ENCODE assay signal across 8 cellular contexts in the genomic region with DNA sequence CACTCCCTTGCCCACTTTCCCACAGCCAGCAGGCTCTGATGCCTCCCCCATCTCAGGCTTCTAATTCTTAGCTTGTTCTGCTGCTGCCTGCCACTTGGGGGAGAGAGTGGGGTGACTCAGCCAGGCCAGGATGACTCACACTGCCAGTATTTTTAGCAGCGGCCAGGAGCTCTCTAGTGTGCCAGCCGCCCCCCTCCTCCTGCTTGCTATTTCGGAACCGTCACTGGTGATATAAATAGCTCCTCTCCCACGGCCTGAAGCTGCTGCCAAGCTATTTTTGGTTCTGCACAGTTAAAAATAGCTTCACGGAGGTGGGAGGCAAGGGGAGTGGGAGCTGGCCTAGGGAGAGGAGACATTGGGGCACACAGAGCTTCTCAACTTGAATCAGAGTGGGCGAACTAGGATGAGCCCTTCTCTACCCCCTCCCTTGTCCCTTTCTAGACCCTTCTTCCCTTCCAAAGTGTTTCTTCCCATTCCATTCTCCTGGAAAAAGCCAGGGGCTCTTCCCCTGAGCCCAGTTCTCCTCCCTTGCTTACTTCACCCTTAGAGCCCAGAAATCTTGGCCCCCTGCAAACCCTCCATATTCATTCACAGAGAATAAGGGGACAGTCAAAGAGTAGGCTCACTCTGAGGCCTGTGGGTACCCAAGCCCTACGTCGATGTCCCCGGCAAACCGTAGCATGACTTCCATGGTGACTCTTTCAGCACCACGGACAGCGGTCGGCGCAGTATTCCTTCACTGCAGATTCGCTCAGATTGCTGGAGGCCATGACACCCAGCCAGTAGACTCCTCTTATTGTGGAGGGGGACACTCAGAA. TPM values are rescaled to one million over a fixed set of nuclear protein-coding genes. Genes with fewer than 3 reads are reported as not detected.
A peak's percentile ranks its signal among the peaks of the same experiment; 100 is the strongest.
DNase-seq lines count a peak whose midpoint lies in the region; ATAC-seq and TF ChIP-seq lines count a peak whose summit lies in the region.

No MANE protein-coding gene starts in this region.

- no peaks in the 10 kb centered on the region for H3K36me3 ChIP-seq in BE2C
- no peaks in the 10 kb centered on the region for H3K36me3 ChIP-seq in HEK293 (ENCODE audit: control insufficient read depth in 2 of 2, insufficient read depth in 1 of 2, low read length in 2 of 2)
- no peaks in the 10 kb centered on the region for H3K36me3 ChIP-seq in effector memory CD4-positive, alpha-beta T cell (ENCODE audit: control insufficient read depth, insufficient read depth, low read length)
- no peaks in the 10 kb centered on the region for H3K36me3 ChIP-seq in mesendoderm (ENCODE audit: control insufficient read depth, insufficient read depth, low read length)

- H3K9me3 ChIP-seq in BE2C (no peaks in the 10 kb centered on the region), HEK293 (ENCODE audit: control insufficient read depth, insufficient read depth, low read depth, low read length) (no peaks in the 10 kb centered on the region)
- H3K9me3 ChIP-seq in effector memory CD4-positive, alpha-beta T cell (ENCODE audit: control insufficient read depth, low read length), result no peaks in the 10 kb centered on the region

- no peak overlapping the region for H3K9ac ChIP-seq in mesendoderm (ENCODE audit: low read length)

- POLR2A ChIA-PET in HEK293 (lab: Yijun Ruan, JAX), result interaction anchor here (0.5 to 1.5 kb wide), 3 partner anchors 9 to 102 kb away, joined by 3 to 6 read pairs (median 3); a partner anchor contains a TSS
- POLR2A ChIA-PET in activated CD8-positive, alpha-beta T cell treated with anti-CD3 and anti-CD28 coated beads, Interleukin-2, amount 10 ng/mL, durations not matched to agents 7 days and 5 days (lab: Charles Lee), result interaction anchor here (2.5 kb wide), 1 partner anchor 20 kb away, joined by 10 read pairs; a partner anchor contains a TSS

- no peak overlapping the region for H4K5ac ChIP-seq in mesendoderm (ENCODE audit: low read length)

- no peaks in the 10 kb centered on the region for H3K36me3 Mint-ChIP-seq in activated CD8-positive, alpha-beta T cell treated with anti-CD3 and anti-CD28 coated beads, Interleukin-2, amount 10 ng/mL, durations not matched to agents 7 days and 5 days (ENCODE audit: low read depth)

- peaks cover 37% of the 10 kb centered on the region for H3K27me3 Mint-ChIP-seq in activated CD8-positive, alpha-beta T cell treated with anti-CD3 and anti-CD28 coated beads, Interleukin-2, amount 10 ng/mL, durations not matched to agents 7 days and 5 days (ENCODE audit: low read depth)

- H2BK120ac ChIP-seq in mesendoderm (ENCODE audit: low read depth, low read length), result no peak overlapping the region

- no peak overlapping the region for H2AK5ac ChIP-seq in mesendoderm (ENCODE audit: low read length)

- DNase-seq in BE2C (peak; percentile 82), NOMO-1 (lab: John Stamatoyannopoulos, UW; ENCODE audit: unreplicated experiment in 2 of 2) (peak; percentile 79 to 90), mesendoderm (peak; percentile 92)
- DNase-seq in activated CD8-positive, alpha-beta T cell treated with anti-CD3 and anti-CD28 coated beads, Interleukin-2, amount 10 ng/mL, durations not matched to agents 7 days and 5 days, result peak; percentile 82
- DNase-seq in effector memory CD4-positive, alpha-beta T cell, result peak in 2 of 3 donors; percentile 13 to 24
- DNase-seq in stimulated activated CD8-positive, alpha-beta memory T cell treated with anti-CD3 and anti-CD28 coated beads, Interleukin-4, amount 100 ng/mL, for 24 hours (ENCODE audit: low read depth), result peak; percentile 52

- H3K23ac ChIP-seq in mesendoderm (ENCODE audit: low read length), result no peak overlapping the region

- no peak overlapping the region for H4K8ac ChIP-seq in mesendoderm (ENCODE audit: low read depth, low read length)

- WGBS in mesendoderm (ENCODE audit: extremely low coverage, insufficient coverage, low lambda C conversion rate), result no CpG with 5 or more reads among the region's 16 CpGs

- ATAC-seq in activated CD8-positive, alpha-beta T cell treated with anti-CD3 and anti-CD28 coated beads, Interleukin-2, amount 10 ng/mL, durations not matched to agents 7 days and 5 days, result peak; percentile 58
- ATAC-seq in GM18909 (IDR thresholded peaks at IDR 0.05; ENCODE audit: poor library complexity, unreplicated experiment), result no peak

- H3K27ac ChIP-seq in HEK293 (ENCODE audit: extremely low read depth, low read depth, low read length) (no peak overlapping the region), mesendoderm (ENCODE audit: low read depth, low read length) (no peak overlapping the region)
- H3K27ac ChIP-seq in effector memory CD4-positive, alpha-beta T cell (ENCODE audit: insufficient read depth, low read length, poor library complexity, severe bottlenecking), result no peak overlapping the region

- H3K27ac Mint-ChIP-seq in activated CD8-positive, alpha-beta T cell treated with anti-CD3 and anti-CD28 coated beads, Interleukin-2, amount 10 ng/mL, durations not matched to agents 7 days and 5 days, result no peak overlapping the region

- no peak overlapping the region for H3K4me2 ChIP-seq in mesendoderm (ENCODE audit: low read length)

- no peaks in the 10 kb centered on the region for H3K79me2 ChIP-seq in mesendoderm (ENCODE audit: control insufficient read depth, insufficient read depth, low read length)

- H3K4me3 Mint-ChIP-seq in activated CD8-positive, alpha-beta T cell treated with anti-CD3 and anti-CD28 coated beads, Interleukin-2, amount 10 ng/mL, durations not matched to agents 7 days and 5 days, result no peak overlapping the region

- H3K18ac ChIP-seq in mesendoderm (ENCODE audit: low read length), result no peak overlapping the region

- H3K4me3 ChIP-seq in BE2C (ENCODE audit: low read depth, low read length), result no peak overlapping the region
- H3K4me3 ChIP-seq in HEK293 (ENCODE audit: low read depth, low read length), result no peak overlapping the region
- no peak overlapping the region for H3K4me3 ChIP-seq in effector memory CD4-positive, alpha-beta T cell (ENCODE audit: insufficient read depth, low read depth, low read length, poor library complexity, severe bottlenecking)
- no peak overlapping the region for H3K4me3 ChIP-seq in mesendoderm (ENCODE audit: low read length)

- H3K4me1 ChIP-seq in BE2C (peaks cover 4% of the 10 kb centered on the region), HEK293 (ENCODE audit: control insufficient read depth, insufficient read depth, low read length) (no peaks in the 10 kb centered on the region), mesendoderm (ENCODE audit: control insufficient read depth, low read depth, low read length) (peaks cover 2% of the 10 kb centered on the region)
- no peaks in the 10 kb centered on the region for H3K4me1 ChIP-seq in effector memory CD4-positive, alpha-beta T cell (ENCODE audit: control insufficient read depth, insufficient read depth, low read length, poor library complexity, severe bottlenecking)

- no peak overlapping the region for H2BK5ac ChIP-seq in mesendoderm (ENCODE audit: low read length)

- H3K4ac ChIP-seq in mesendoderm (ENCODE audit: low read depth, low read length), result no peak overlapping the region

- H3K56ac ChIP-seq in mesendoderm (ENCODE audit: low read length), result no peak overlapping the region

- peaks cover 13% of the 10 kb centered on the region for H3K4me1 Mint-ChIP-seq in activated CD8-positive, alpha-beta T cell treated with anti-CD3 and anti-CD28 coated beads, Interleukin-2, amount 10 ng/mL, durations not matched to agents 7 days and 5 days (ENCODE audit: low read depth)

- CTCF ChIA-PET in HEK293 (lab: Yijun Ruan, JAX), result interaction anchor here (0.7 to 4.0 kb wide), 16 partner anchors 9 to 291 kb away, joined by 3 to 50 read pairs (median 3); no protein-coding TSS in a partner anchor
- CTCF ChIA-PET in activated CD8-positive, alpha-beta T cell treated with anti-CD3 and anti-CD28 coated beads, Interleukin-2, amount 10 ng/mL, durations not matched to agents 7 days and 5 days (lab: Charles Lee), result interaction anchor here (0.7 to 2.3 kb wide), 12 partner anchors 8 to 261 kb away, joined by 3 to 27 read pairs (median 4); a partner anchor contains a TSS

- TF ChIP-seq CTCF in BE2C (IDR thresholded peaks at IDR 0.05; ENCODE audit: low read depth, low read length) (peak; percentile 67), HEK293 (tag by site-specific recombination; IDR thresholded peaks at IDR 0.05) (no peak)

- peaks cover 5% of the 10 kb centered on the region for H3K9me3 Mint-ChIP-seq in activated CD8-positive, alpha-beta T cell treated with anti-CD3 and anti-CD28 coated beads, Interleukin-2, amount 10 ng/mL, durations not matched to agents 7 days and 5 days (ENCODE audit: insufficient read depth)

- no peaks in the 10 kb centered on the region for H3K79me1 ChIP-seq in mesendoderm (ENCODE audit: low read length)

- no peak overlapping the region for H2BK15ac ChIP-seq in mesendoderm (replicated peaks; ENCODE audit: low read depth)

- H3K27me3 ChIP-seq in BE2C (peaks cover 27% of the 10 kb centered on the region), mesendoderm (ENCODE audit: insufficient read depth, low read length, poor library complexity) (peaks cover 22% of the 10 kb centered on the region)
- peaks cover 7% of the 10 kb centered on the region for H3K27me3 ChIP-seq in effector memory CD4-positive, alpha-beta T cell (replicated peaks; ENCODE audit: control insufficient read depth, insufficient read depth, low read length, poor library complexity, severe bottlenecking)

RNA-seq across cellular contexts. Expression of a gene that starts 2.5 kb away (rescaled TPM):
- polyA plus RNA-seq in BE2C (2012; ENCODE audit: insufficient read depth, insufficient read length, low read depth), result not detected
- total RNA-seq in activated CD8-positive, alpha-beta T cell treated with anti-CD3 and anti-CD28 coated beads, Interleukin-2, amount 10 ng/mL, durations not matched to agents 7 days and 5 days, result under 1 TPM; 0.18 to 0.34 TPM
- polyA plus RNA-seq in mesendoderm (2013, experiment 1 of 2), result 0.51 TPM
- polyA plus RNA-seq in mesendoderm (2013, experiment 2 of 2), result 0.32 TPM

RNA-seq across cellular contexts. Expression of a gene that starts 20.3 kb away (rescaled TPM):
- 97.6 TPM for polyA plus RNA-seq in BE2C (2012; ENCODE audit: insufficient read depth, insufficient read length, low read depth)
- 100 to 1,000 TPM in 1 of 2 experiments, 10 to 100 TPM in 1; 93.7 to 100 TPM for total RNA-seq in activated CD8-positive, alpha-beta T cell treated with anti-CD3 and anti-CD28 coated beads, Interleukin-2, amount 10 ng/mL, durations not matched to agents 7 days and 5 days
- 214 TPM for polyA plus RNA-seq in mesendoderm (2013, experiment 1 of 2)
- polyA plus RNA-seq in mesendoderm (2013, experiment 2 of 2), result 214 TPM

RNA-seq across cellular contexts. Expression of a gene that starts 46.8 kb away (rescaled TPM):
- 11.9 TPM for polyA plus RNA-seq in BE2C (2012; ENCODE audit: insufficient read depth, insufficient read length, low read depth)
- 10 to 100 TPM; 10.0 to 11.1 TPM for total RNA-seq in activated CD8-positive, alpha-beta T cell treated with anti-CD3 and anti-CD28 coated beads, Interleukin-2, amount 10 ng/mL, durations not matched to agents 7 days and 5 days
- polyA plus RNA-seq in mesendoderm (2013, experiment 1 of 2), result 28.3 TPM
- polyA plus RNA-seq in mesendoderm (2013, experiment 2 of 2), result 29.0 TPM

RNA-seq across cellular contexts. Expression of a gene that starts 48.3 kb away (rescaled TPM):
- 8.1 TPM for polyA plus RNA-seq in BE2C (2012; ENCODE audit: insufficient read depth, insufficient read length, low read depth)
- total RNA-seq in activated CD8-positive, alpha-beta T cell treated with anti-CD3 and anti-CD28 coated beads, Interleukin-2, amount 10 ng/mL, durations not matched to agents 7 days and 5 days, result 1 to 10 TPM; 5.1 to 5.8 TPM
- polyA plus RNA-seq in mesendoderm (2013, experiment 1 of 2), result 3.1 TPM
- 3.4 TPM for polyA plus RNA-seq in mesendoderm (2013, experiment 2 of 2)

Comparison
In these comparisons a context has a peak if more than half of its experiments do, and no peak if none do; other contexts are left out.
1. DNase-seq: peak in every context shown above with its lines; median percentile 92 in mesendoderm; 84 in NOMO-1; 82 in BE2C; 82 in activated CD8-positive, alpha-beta T cell treated with anti-CD3 and anti-CD28 coated beads, Interleukin-2, amount 10 ng/mL, durations not matched to agents 7 days and 5 days; 52 in stimulated activated CD8-positive, alpha-beta memory T cell treated with anti-CD3 and anti-CD28 coated beads, Interleukin-4, amount 100 ng/mL, for 24 hours; 18 in effector memory CD4-positive, alpha-beta T cell.